7 cellular contexts compared by ENCODE assay signal in genomic region chr18:8705941-8706544, GRCh38.
DNase-seq lines count a peak whose midpoint lies in the region; ATAC-seq and FAIRE-seq lines count a peak whose summit lies in the region.

No MANE protein-coding gene starts in this region.

- peak overlapping the region; percentile 79 for H3K4me3 Mint-ChIP-seq in stimulated activated memory B cell treated with anti-CD40 and anti-IgM and Interleukin-4, amounts not matched to agents 10 μg/mL and 1 μg/mL and 100 μg/mL, for 72 hours

- H3K9me3 ChIP-seq in iPS-18c (ENCODE audit: control insufficient read depth, insufficient read depth, low read length): peaks cover 2% of the 10 kb centered on the region

- H3K36me3 Mint-ChIP-seq in stimulated activated memory B cell treated with anti-CD40 and anti-IgM and Interleukin-4, amounts not matched to agents 10 μg/mL and 1 μg/mL and 100 μg/mL, for 72 hours: no peaks in the 10 kb centered on the region

- H3K4me1 Mint-ChIP-seq in stimulated activated memory B cell treated with anti-CD40 and anti-IgM and Interleukin-4, amounts not matched to agents 10 μg/mL and 1 μg/mL and 100 μg/mL, for 72 hours: peaks cover 31% of the 10 kb centered on the region

- ATAC-seq in HG03432 (IDR thresholded peaks at IDR 0.05; ENCODE audit: unreplicated experiment) (peak; percentile 7), HG03196 (IDR thresholded peaks at IDR 0.05; ENCODE audit: unreplicated experiment) (no peak), HG03139 (IDR thresholded peaks at IDR 0.05; ENCODE audit: unreplicated experiment) (no peak)
- ATAC-seq in stimulated activated memory B cell treated with anti-CD40 and anti-IgM and Interleukin-4, amounts not matched to agents 10 μg/mL and 1 μg/mL and 100 μg/mL, for 72 hours: peak; percentile 0

- peak; percentile 14 for DNase-seq in GM18507 (ENCODE audit: extremely low spot score, insufficient read length, low read depth)

- peak overlapping the region; percentile 53 for H3K27ac Mint-ChIP-seq in stimulated activated memory B cell treated with anti-CD40 and anti-IgM and Interleukin-4, amounts not matched to agents 10 μg/mL and 1 μg/mL and 100 μg/mL, for 72 hours

- no peak for FAIRE-seq in GM18507 (lab: Jason Lieb, UNC)

- H3K27me3 Mint-ChIP-seq in stimulated activated memory B cell treated with anti-CD40 and anti-IgM and Interleukin-4, amounts not matched to agents 10 μg/mL and 1 μg/mL and 100 μg/mL, for 72 hours: peaks cover 42% of the 10 kb centered on the region

- peak overlapping the region; percentile 73 for H3K4me3 ChIP-seq in iPS-18c (ENCODE audit: insufficient read depth, low read depth, low read length)

- H3K9me3 Mint-ChIP-seq in stimulated activated memory B cell treated with anti-CD40 and anti-IgM and Interleukin-4, amounts not matched to agents 10 μg/mL and 1 μg/mL and 100 μg/mL, for 72 hours: no peaks in the 10 kb centered on the region

- H3K27ac ChIP-seq in angular gyrus (ENCODE audit: low read depth, low read length): peak overlapping the region; percentile 55

Comparison
In these comparisons a context has a peak if more than half of its experiments do, and no peak if none do; other contexts are left out.
1. ATAC-seq: peak in HG03432 (single experiment) and stimulated activated memory B cell treated with anti-CD40 and anti-IgM and Interleukin-4, amounts not matched to agents 10 μg/mL and 1 μg/mL and 100 μg/mL, for 72 hours (single experiment); none in HG03196 (single experiment) and HG03139 (single experiment).